In the genomic region with DNA sequence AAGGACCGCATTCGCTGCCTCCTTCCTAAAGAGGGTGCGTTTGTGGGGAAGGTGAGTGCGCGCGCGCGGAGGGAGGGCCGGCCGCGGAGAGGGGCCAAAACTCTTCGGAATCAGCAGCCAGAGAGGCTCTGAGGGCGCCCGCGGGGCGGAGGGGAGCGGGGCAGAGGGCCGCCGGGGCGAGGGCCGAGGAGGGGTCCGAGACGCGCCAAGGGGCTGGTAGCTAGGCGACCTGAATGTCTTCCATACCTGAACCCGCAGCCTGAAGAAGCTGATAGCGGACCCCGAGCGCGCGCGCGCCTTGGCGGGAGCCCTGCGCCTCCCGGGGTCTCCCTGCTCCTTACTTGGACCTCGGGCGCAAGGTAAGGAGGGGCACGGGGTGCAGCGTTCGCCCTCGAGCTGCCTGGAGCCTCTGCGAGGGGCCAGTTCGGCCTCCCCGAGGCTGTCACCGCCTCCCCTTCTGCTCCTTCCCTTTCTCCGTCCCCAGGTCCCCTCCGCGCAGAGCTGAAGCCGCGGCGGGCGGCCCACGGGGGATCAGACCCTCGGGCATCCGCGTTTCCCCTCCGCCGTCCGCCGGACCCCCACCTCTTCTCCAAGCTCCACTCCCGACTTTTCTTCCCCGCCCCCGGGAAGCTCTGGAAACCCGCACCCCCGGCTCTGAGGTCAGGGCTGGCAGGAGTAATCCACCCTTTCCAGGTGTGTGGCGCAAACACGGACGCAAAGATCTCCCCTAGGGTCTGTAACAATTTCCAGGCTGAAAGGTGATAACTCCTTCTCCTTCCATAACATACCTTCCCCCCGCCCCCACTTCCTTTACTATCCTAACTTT, we compare ENCODE assay signal across 8 cellular contexts. TPM values are rescaled to one million over a fixed set of nuclear protein-coding genes. Genes with fewer than 3 reads are reported as not detected.
A peak's percentile ranks its signal among the peaks of the same experiment; 100 is the strongest.
DNase-seq lines count a peak whose midpoint lies in the region; ATAC-seq and TF ChIP-seq lines count a peak whose summit lies in the region.

No MANE protein-coding gene starts in this region.

- DNase-seq in activated CD8-positive, alpha-beta memory T cell treated with anti-CD3 and anti-CD28 coated beads, Interleukin-2, amount 50 U/mL, for 48 hours, result peak; percentile 56
- DNase-seq in activated CD8-positive, alpha-beta memory T cell treated with anti-CD3 and anti-CD28 coated beads, Interleukin-2, amount 50 U/mL, for 4 hours, result no peak
- DNase-seq in astrocyte of the spinal cord (ENCODE audit: low read depth, low spot score) (no peak), islet precursor cell (peak; percentile 61), thoracic aorta (ENCODE audit: low spot score) (no peak), pons (ENCODE audit: low spot score) (no peak)

- no peaks in the 10 kb centered on the region for H3K36me3 ChIP-seq in thoracic aorta

- peaks cover 8% of the 10 kb centered on the region for H3K27me3 ChIP-seq in thoracic aorta (replicated peaks; ENCODE audit: insufficient read depth)

- no peak for TF ChIP-seq CTCF in astrocyte of the spinal cord (IDR thresholded peaks at IDR 0.05; ENCODE audit: low read depth, low read length)
- TF ChIP-seq CTCF in thoracic aorta (IDR thresholded peaks at IDR 0.05), result no peak

- H3K4me3 ChIP-seq in astrocyte of the spinal cord (ENCODE audit: low read depth, low read length) (peak overlapping the region; percentile 39), thoracic aorta (peak overlapping the region; percentile 61)

- in situ Hi-C loops in astrocyte of the spinal cord (cut with HindIII; ENCODE audit: low sequenced_read_pairs), result no loop called here

- ATAC-seq in thoracic aorta (ENCODE audit: insufficient number of reproducible peaks, low FRiP score, low read depth), result no peak
- ATAC-seq in GM21528 (IDR thresholded peaks at IDR 0.05; ENCODE audit: low FRiP score, unreplicated experiment), result no peak
- ATAC-seq in GM18867 (IDR thresholded peaks at IDR 0.05; ENCODE audit: unreplicated experiment), result no peak

- no peak overlapping the region for H3K27ac ChIP-seq in thoracic aorta

- H3K4me1 ChIP-seq in thoracic aorta (ENCODE audit: control insufficient read depth in 1 of 2, low read depth in 2 of 2), result peaks cover 0 to 11% of the 10 kb centered on the region in 2 donors

- H3K9me3 ChIP-seq in thoracic aorta, result no peaks in the 10 kb centered on the region

RNA-seq across cellular contexts. Expression of gene DEK, which starts 13.1 kb away (rescaled TPM):
- total RNA-seq in thoracic aorta, result 100 to 1,000 TPM in 1 of 2 donors, 10 to 100 TPM in 1; 72.6 to 130 TPM

Comparison
In these comparisons a context has a peak if more than half of its experiments do, and no peak if none do; other contexts are left out.
1. DNase-seq: peak in activated CD8-positive, alpha-beta memory T cell treated with anti-CD3 and anti-CD28 coated beads, Interleukin-2, amount 50 U/mL, for 48 hours (single experiment) and islet precursor cell (single experiment); none in activated CD8-positive, alpha-beta memory T cell treated with anti-CD3 and anti-CD28 coated beads, Interleukin-2, amount 50 U/mL, for 4 hours (single experiment), astrocyte of the spinal cord (single experiment), thoracic aorta (single experiment) and pons (single experiment).